Comparison of ENCODE assay signal across 17 cellular contexts in genomic region chr13:31278874-31279273, GRCh38.
DNase-seq lines count a peak whose midpoint lies in the region; ATAC-seq and TF ChIP-seq lines count a peak whose summit lies in the region.
"Had no signal": no experiment of that assay in that cellular context is flagged by ENCODE, and none has a peak within 500 bp of the region (broad histone marks: within the 10 kb centered on the region; RNA-seq: fewer than 3 reads in every experiment).

No MANE protein-coding gene starts in this region.

- H3K4me3 Mint-ChIP-seq in endodermal cell, result no peak overlapping the region
- H3K4me3 Mint-ChIP-seq in activated CD4-positive, alpha-beta T cell treated with anti-CD3 and anti-CD28 coated beads for 36 hours, result no peak overlapping the region
- H3K4me3 Mint-ChIP-seq: CD4-positive, CD25-positive, alpha-beta regulatory T cell; CD8-positive, alpha-beta memory T cell had no signal

- no peak overlapping the region for H3K27ac Mint-ChIP-seq in endodermal cell
- no peak overlapping the region for H3K27ac Mint-ChIP-seq in activated CD4-positive, alpha-beta T cell treated with anti-CD3 and anti-CD28 coated beads for 36 hours
- H3K27ac Mint-ChIP-seq: CD4-positive, CD25-positive, alpha-beta regulatory T cell had no signal

- WGBS in heart left ventricle, 4 donors, result 30 to 63% (median 52%) methylated on average over 1 of the region's 1 CpG
- no CpG with 5 or more reads among the region's 1 CpG for WGBS in endodermal cell (ENCODE audit: insufficient coverage in 1 of 2, insufficient read length in 1 of 2), 2 experiments

- H3K4me3 ChIP-seq in heart left ventricle (no peak overlapping the region), endodermal cell (ENCODE audit: low read length) (peak overlapping the region; percentile 43)
- H3K4me3 ChIP-seq: GM12878, HAP-1 had no signal

- CTCF ChIA-PET in activated CD4-positive, alpha-beta T cell treated with anti-CD3 and anti-CD28 coated beads for 36 hours (lab: Charles Lee), result no interaction called here

- H3K27me3 ChIP-seq in heart left ventricle (no peaks in the 10 kb centered on the region), endodermal cell (ENCODE audit: control insufficient read depth, insufficient read depth, low read length, poor library complexity, severe bottlenecking) (no peaks in the 10 kb centered on the region)
- H3K27me3 ChIP-seq: BE2C had no signal

- H3K36me3 ChIP-seq in heart left ventricle, result peaks cover 0 to 32% (median 15%) of the 10 kb centered on the region in 9 donors
- H3K36me3 ChIP-seq in endodermal cell (ENCODE audit: control insufficient read depth, insufficient read depth, low read length), result peaks cover 23% of the 10 kb centered on the region
- H3K36me3 ChIP-seq: BE2C, HAP-1 had no signal

- no peak for TF ChIP-seq POLR2A in heart left ventricle (IDR thresholded peaks at IDR 0.05)

- H3K4me1 Mint-ChIP-seq in endodermal cell, result no peaks in the 10 kb centered on the region
- H3K4me1 Mint-ChIP-seq in activated CD4-positive, alpha-beta T cell treated with anti-CD3 and anti-CD28 coated beads for 36 hours, result no peaks in the 10 kb centered on the region
- H3K4me1 Mint-ChIP-seq: CD4-positive, CD25-positive, alpha-beta regulatory T cell; CD8-positive, alpha-beta memory T cell had no signal

- H3K4me1 ChIP-seq in heart left ventricle (peaks cover 0 to 15% (median 0%) of the 10 kb centered on the region in 12 donors), endodermal cell (ENCODE audit: control insufficient read depth, insufficient read depth, low read length) (no peaks in the 10 kb centered on the region)
- H3K4me1 ChIP-seq: BE2C had no signal

- no peak for DNase-seq in heart left ventricle
- no peak for DNase-seq in cardiac septum (ENCODE audit: low spot score)
- DNase-seq in endodermal cell, result no peak
- DNase-seq in left ventricle myocardium superior, result no peak
- no peak for DNase-seq in activated CD4-positive, alpha-beta T cell treated with anti-CD3 and anti-CD28 coated beads for 36 hours
- no peak for DNase-seq in activated CD4-positive, alpha-beta T cell treated with anti-CD3 and anti-CD28 coated beads for 4 hours
- DNase-seq: BE2C; C1 segment of cervical spinal cord; CD4-positive, CD25-positive, alpha-beta regulatory T cell; CD8-positive, alpha-beta memory T cell; COR-L47; DMS 273 treated with DMSO at 0.1 percent for 48 hours; DMS53; DND-41; EL had no signal

- no peak for TF ChIP-seq CTCF in heart left ventricle (IDR thresholded peaks at IDR 0.05)
- no peak for TF ChIP-seq CTCF in endodermal cell (conservative IDR thresholded peaks at IDR 0.05)

- intact Hi-C loops in heart left ventricle (cut with DNase I) (no loop called here), cardiac septum (cut with DNase I) (no loop called here), left ventricle myocardium superior (cut with micrococcal nuclease) (no loop called here)
- intact Hi-C loops in activated CD4-positive, alpha-beta T cell treated with anti-CD3 and anti-CD28 coated beads for 36 hours (cut with DNase I, micrococcal nuclease), result no loop called here

- peak in 3 of 4 donors; percentile 62 to 81 (median 77) for ATAC-seq in heart left ventricle
- peak; percentile 76 for ATAC-seq in left ventricle myocardium superior
- ATAC-seq in activated CD4-positive, alpha-beta T cell treated with anti-CD3 and anti-CD28 coated beads for 36 hours, result no peak
- ATAC-seq: GM12878 had no signal

- H3K9me3 Mint-ChIP-seq in endodermal cell, result peaks cover 28% of the 10 kb centered on the region
- peaks cover 10% of the 10 kb centered on the region for H3K9me3 Mint-ChIP-seq in activated CD4-positive, alpha-beta T cell treated with anti-CD3 and anti-CD28 coated beads for 36 hours (ENCODE audit: low read depth)

- no peaks in the 10 kb centered on the region for H3K27me3 Mint-ChIP-seq in endodermal cell (ENCODE audit: insufficient read depth)
- H3K27me3 Mint-ChIP-seq in activated CD4-positive, alpha-beta T cell treated with anti-CD3 and anti-CD28 coated beads for 36 hours, result no peaks in the 10 kb centered on the region
- H3K27me3 Mint-ChIP-seq: CD4-positive, CD25-positive, alpha-beta regulatory T cell; CD8-positive, alpha-beta memory T cell had no signal

- POLR2A ChIA-PET in activated CD4-positive, alpha-beta T cell treated with anti-CD3 and anti-CD28 coated beads for 36 hours (lab: Charles Lee), result no interaction called here

- H3K36me3 Mint-ChIP-seq in endodermal cell (ENCODE audit: low read depth), result peaks cover 67% of the 10 kb centered on the region
- peaks cover 46% of the 10 kb centered on the region for H3K36me3 Mint-ChIP-seq in activated CD4-positive, alpha-beta T cell treated with anti-CD3 and anti-CD28 coated beads for 36 hours (ENCODE audit: low read depth)

- H3K27ac ChIP-seq in heart left ventricle (peak overlapping the region in 6 of 12 donors; percentile 1 to 71 (median 55)), endodermal cell (ENCODE audit: low read depth, low read length) (no peak overlapping the region)

- H3K9ac ChIP-seq in endodermal cell (ENCODE audit: extremely low read depth, low read length, poor library complexity, severe bottlenecking), result no peak overlapping the region

- H3K9me3 ChIP-seq in heart left ventricle, result peaks cover 0 to 12% (median 0%) of the 10 kb centered on the region in 12 donors
- H3K9me3 ChIP-seq in endodermal cell (ENCODE audit: control insufficient read depth, low read length), result peaks cover 25% of the 10 kb centered on the region
- H3K9me3 ChIP-seq: BE2C, HAP-1 had no signal
